ENCODE assay signal across 20 cellular contexts in the genomic region with DNA sequence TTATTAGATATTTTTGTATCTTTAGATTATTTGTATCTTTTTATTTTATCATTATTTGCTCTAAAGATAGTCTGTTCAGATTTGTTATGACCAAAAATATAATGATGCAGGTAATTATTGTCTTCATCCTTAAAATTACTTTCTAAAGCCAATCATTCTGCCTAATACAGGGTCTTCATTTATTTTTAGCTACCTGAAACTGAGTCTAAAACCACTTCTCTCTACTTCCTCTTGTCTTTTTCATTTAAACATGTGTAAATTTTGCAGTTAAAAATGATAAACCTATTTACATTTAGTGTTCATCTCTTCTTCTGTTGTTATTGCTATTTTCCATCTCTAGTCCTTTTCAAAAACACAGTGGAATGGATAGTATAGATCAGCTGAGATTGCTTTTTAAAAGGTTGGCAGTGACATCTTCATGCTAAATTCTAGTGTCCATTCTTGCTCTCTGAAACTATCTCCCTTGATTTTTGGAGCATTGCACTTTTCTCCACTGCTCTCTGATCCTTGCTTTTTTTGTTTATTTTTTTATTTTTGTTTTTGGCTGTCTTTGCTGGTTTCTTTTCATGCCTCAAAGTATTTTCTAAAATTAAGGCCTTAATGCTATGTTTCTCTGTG.
DNase-seq lines count a peak whose midpoint lies in the region; ATAC-seq lines count a peak whose summit lies in the region.
"Had no signal": no experiment of that assay in that cellular context is flagged by ENCODE, and none has a peak within 500 bp of the region (broad histone marks: within the 10 kb centered on the region; RNA-seq: fewer than 3 reads in every experiment).

No MANE protein-coding gene starts in this region.

- ATAC-seq in GM18868 (IDR thresholded peaks at IDR 0.05; ENCODE audit: unreplicated experiment) (peak; percentile 70), GM21526 (IDR thresholded peaks at IDR 0.05; ENCODE audit: low FRiP score, unreplicated experiment) (peak; percentile 71), HG03432 (IDR thresholded peaks at IDR 0.05; ENCODE audit: unreplicated experiment) (peak; percentile 75), HG02840 (IDR thresholded peaks at IDR 0.05; ENCODE audit: low FRiP score, unreplicated experiment) (no peak)
- ATAC-seq in stimulated activated memory B cell treated with anti-CD40 and anti-IgM and Interleukin-4, amounts not matched to agents 10 μg/mL and 1 μg/mL and 100 μg/mL, for 72 hours: no peak
- ATAC-seq: gastroesophageal sphincter, SK-N-SH treated with all-trans-retinoic acid at 6 μM for 48 hours had no signal

- H3K9me3 Mint-ChIP-seq in stimulated activated memory B cell treated with anti-CD40 and anti-IgM and Interleukin-4, amounts not matched to agents 10 μg/mL and 1 μg/mL and 100 μg/mL, for 72 hours: peaks cover 7% of the 10 kb centered on the region

- H3K4me1 Mint-ChIP-seq in stimulated activated memory B cell treated with anti-CD40 and anti-IgM and Interleukin-4, amounts not matched to agents 10 μg/mL and 1 μg/mL and 100 μg/mL, for 72 hours: peaks cover 21% of the 10 kb centered on the region
- H3K4me1 Mint-ChIP-seq: nephron had no signal

- no peaks in the 10 kb centered on the region for H3K27me3 Mint-ChIP-seq in stimulated activated memory B cell treated with anti-CD40 and anti-IgM and Interleukin-4, amounts not matched to agents 10 μg/mL and 1 μg/mL and 100 μg/mL, for 72 hours

- peaks cover 15% of the 10 kb centered on the region for H3K36me3 Mint-ChIP-seq in stimulated activated memory B cell treated with anti-CD40 and anti-IgM and Interleukin-4, amounts not matched to agents 10 μg/mL and 1 μg/mL and 100 μg/mL, for 72 hours

- peak overlapping the region; percentile 54 for H3K27ac Mint-ChIP-seq in stimulated activated memory B cell treated with anti-CD40 and anti-IgM and Interleukin-4, amounts not matched to agents 10 μg/mL and 1 μg/mL and 100 μg/mL, for 72 hours
- H3K27ac Mint-ChIP-seq: nephron had no signal

- H3K4me3 Mint-ChIP-seq in stimulated activated memory B cell treated with anti-CD40 and anti-IgM and Interleukin-4, amounts not matched to agents 10 μg/mL and 1 μg/mL and 100 μg/mL, for 72 hours: peak overlapping the region; percentile 54
- H3K4me3 Mint-ChIP-seq: nephron had no signal

- no peak for DNase-seq in stimulated activated CD4-positive, alpha-beta T cell treated with anti-CD3 and anti-CD28 coated beads, Interleukin-12 subunit alpha, Interleukin-12 subunit beta, amount 100 ng/mL, for 4 hours
- DNase-seq in middle frontal gyrus (ENCODE audit: extremely low spot score, low spot score): no peak
- DNase-seq: activated CD4-positive, alpha-beta T cell treated with anti-CD3 and anti-CD28 coated beads for 48 hours; activated gamma-delta T cell; central memory CD4-positive, alpha-beta T cell; GF-D8; Kasumi-1; mesendoderm; NCI-H1417; NCI-H82; stimulated activated CD4-positive, alpha-beta T cell treated with anti-CD3 and anti-CD28 coated beads, Interleukin-4, amount 100 ng/mL, for 1 hour; substantia nigra had no signal

Comparison
In these comparisons a context has a peak if more than half of its experiments do, and no peak if none do; other contexts are left out.
1. ATAC-seq: peak in GM18868 (single experiment), GM21526 (single experiment) and HG03432 (single experiment); none in stimulated activated memory B cell treated with anti-CD40 and anti-IgM and Interleukin-4, amounts not matched to agents 10 μg/mL and 1 μg/mL and 100 μg/mL, for 72 hours (single experiment) and HG02840 (single experiment).